Comparison of ENCODE assay signal across 27 cellular contexts in the genomic region with DNA sequence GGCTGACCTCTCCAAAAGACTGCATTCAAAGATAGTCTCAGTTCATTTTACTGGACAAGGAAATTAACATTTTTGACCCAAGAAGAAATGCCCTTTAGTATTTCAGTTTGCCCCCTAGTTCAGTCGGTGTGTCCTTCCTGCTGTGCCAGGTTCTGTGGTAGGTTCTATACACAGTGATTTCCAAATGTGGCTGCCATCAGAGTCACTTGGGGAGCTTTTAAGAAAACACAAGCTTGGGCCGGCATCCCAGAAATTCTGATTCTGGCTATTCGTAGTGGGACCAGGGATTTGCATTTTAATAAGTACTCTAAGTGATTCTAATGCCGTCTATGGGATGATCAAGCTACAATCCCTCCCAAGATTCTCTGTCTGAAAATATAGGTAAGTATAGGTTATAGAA. TPM values are rescaled to one million over a fixed set of nuclear protein-coding genes. Genes with fewer than 3 reads are reported as not detected.
DNase-seq lines count a peak whose midpoint lies in the region; ATAC-seq and TF ChIP-seq lines count a peak whose summit lies in the region.
"Had no signal": no experiment of that assay in that cellular context is flagged by ENCODE, and none has a peak within 500 bp of the region (broad histone marks: within the 10 kb centered on the region; RNA-seq: fewer than 3 reads in every experiment).

No MANE protein-coding gene starts in this region.

- peak overlapping the region; percentile 73 for H3K27ac Mint-ChIP-seq in chondrocyte (ENCODE audit: unreplicated experiment)
- H3K27ac Mint-ChIP-seq in activated T-cell treated with anti-CD3 and anti-CD28 coated beads, Interleukin-2, amount 50 U/mL, for 72 hours: no peak overlapping the region
- H3K27ac Mint-ChIP-seq: activated CD4-positive, alpha-beta T cell treated with anti-CD3 and anti-CD28 coated beads for 36 hours; activated CD8-positive, alpha-beta T cell treated with anti-CD3 and anti-CD28 coated beads for 36 hours; activated naive CD4-positive, alpha-beta T cell treated with anti-CD3 and anti-CD28 coated beads, Interleukin-2, amount 10 ng/mL, durations not matched to agents 7 days and 5 days; activated T-helper 17 cell treated with anti-CD3 and anti-CD28 coated beads, Interleukin-2, amount 50 U/mL, for 72 hours; natural killer cell treated with Interleukin-12 subunit alpha and Interleukin-12 subunit beta and Interleukin-15 and Interleukin-18, amount 100 ng/mL, for 72 hours; stimulated activated naive B cell treated with anti-CD40 and anti-IgM and Interleukin-4, amounts not matched to agents 10 μg/mL and 1 μg/mL and 100 μg/mL, for 72 hours had no signal

- no peaks in the 10 kb centered on the region for H3K9me3 Mint-ChIP-seq in chondrocyte (ENCODE audit: low read depth)
- no peaks in the 10 kb centered on the region for H3K9me3 Mint-ChIP-seq in activated T-cell treated with anti-CD3 and anti-CD28 coated beads, Interleukin-2, amount 50 U/mL, for 72 hours
- H3K9me3 Mint-ChIP-seq: activated CD8-positive, alpha-beta T cell treated with anti-CD3 and anti-CD28 coated beads for 36 hours; activated naive CD4-positive, alpha-beta T cell treated with anti-CD3 and anti-CD28 coated beads, Interleukin-2, amount 10 ng/mL, durations not matched to agents 7 days and 5 days; activated T-helper 17 cell treated with anti-CD3 and anti-CD28 coated beads, Interleukin-2, amount 50 U/mL, for 72 hours; natural killer cell treated with Interleukin-12 subunit alpha and Interleukin-12 subunit beta and Interleukin-15 and Interleukin-18, amount 100 ng/mL, for 72 hours; stimulated activated naive B cell treated with anti-CD40 and anti-IgM and Interleukin-4, amounts not matched to agents 10 μg/mL and 1 μg/mL and 100 μg/mL, for 72 hours had no signal

- H3K36me3 ChIP-seq in IMR-90 (ENCODE audit: control insufficient read depth, insufficient read depth, low read length) (peaks cover 2% of the 10 kb centered on the region; the same call in 1 of the 2 replicates), smooth muscle cell (ENCODE audit: low read depth) (no peaks in the 10 kb centered on the region)
- H3K36me3 ChIP-seq: upper lobe of right lung had no signal

- H3K23ac ChIP-seq in IMR-90 (ENCODE audit: low read depth, low read length): no peak overlapping the region

- H3K4me1 ChIP-seq in IMR-90 (ENCODE audit: control insufficient read depth, insufficient read depth, low read length) (peaks cover 18% of the 10 kb centered on the region), smooth muscle cell (ENCODE audit: low read depth) (peaks cover 26% of the 10 kb centered on the region)

- no peak for TF ChIP-seq CTCF in IMR-90 (conservative IDR thresholded peaks at IDR 0.05; ENCODE audit: low read depth, low read length)
- TF ChIP-seq CTCF in chondrocyte (IDR thresholded peaks at IDR 0.05): no peak
- no peak for TF ChIP-seq CTCF in smooth muscle cell (IDR thresholded peaks at IDR 0.05; ENCODE audit: borderline replicate concordance, insufficient read depth, poor library complexity, severe bottlenecking)

- H3K79me1 ChIP-seq in IMR-90 (ENCODE audit: low read depth in 1 of 2, low read length in 2 of 2): peaks cover 24 to 49% of the 10 kb centered on the region in 2 experiments

- H2BK15ac ChIP-seq in IMR-90 (ENCODE audit: low read depth, low read length): peak overlapping the region; percentile 57; the same call in 1 of the 3 replicates

- peaks cover 29% of the 10 kb centered on the region for H3F3A ChIP-seq in smooth muscle cell (ENCODE audit: low read depth)

- H2AFZ ChIP-seq in IMR-90 (replicated peaks; ENCODE audit: low read length, poor library complexity): no peak overlapping the region
- no peak overlapping the region for H2AFZ ChIP-seq in smooth muscle cell (ENCODE audit: low read depth)

- no peak overlapping the region for H4K8ac ChIP-seq in IMR-90 (ENCODE audit: low read depth in 2 of 2, low read length in 2 of 2)

- in situ Hi-C loops in IMR-90 (cut with MboI; ENCODE audit: low sequenced_read_pairs): no loop called here

- peak overlapping the region; percentile 60 for H3K4ac ChIP-seq in IMR-90 (ENCODE audit: low read depth, low read length)

- peaks cover 74% of the 10 kb centered on the region for H3K79me2 ChIP-seq in smooth muscle cell (ENCODE audit: low read depth)

- H4K91ac ChIP-seq in IMR-90 (ENCODE audit: insufficient read depth, low read depth, low read length): no peak overlapping the region

- no TSS peak for BruUV-seq in IMR-90 (replicated peaks; lab: Mats Ljungman, UMichigan)

- POLR2A ChIA-PET in IMR-90 (lab: Charles Lee; ENCODE audit: unreplicated experiment): no interaction called here

- no peaks in the 10 kb centered on the region for H3K9me1 ChIP-seq in IMR-90 (ENCODE audit: insufficient read depth, low read length)

- H3K27me3 ChIP-seq in IMR-90 (ENCODE audit: control insufficient read depth, insufficient read depth, low read length): no peaks in the 10 kb centered on the region
- H3K27me3 ChIP-seq in smooth muscle cell (ENCODE audit: low read depth): no peaks in the 10 kb centered on the region
- H3K27me3 ChIP-seq: upper lobe of right lung had no signal

- H3K9me3 ChIP-seq in IMR-90 (ENCODE audit: control insufficient read depth, insufficient read depth, low read length) (no peaks in the 10 kb centered on the region), smooth muscle cell (replicated peaks; ENCODE audit: low read depth) (no peaks in the 10 kb centered on the region)
- H3K9me3 ChIP-seq: upper lobe of right lung had no signal

- H3K14ac ChIP-seq in IMR-90 (replicated peaks; ENCODE audit: low read depth, low read length): no peak overlapping the region

- H3K27ac ChIP-seq in IMR-90 (ENCODE audit: insufficient read depth, low read length): no peak overlapping the region
- H3K27ac ChIP-seq in smooth muscle cell (ENCODE audit: low read depth): peak overlapping the region; percentile 27
- H3K27ac ChIP-seq: upper lobe of right lung had no signal

- H3K4me1 Mint-ChIP-seq in chondrocyte (ENCODE audit: low read depth): peaks cover 58% of the 10 kb centered on the region
- peaks cover 32% of the 10 kb centered on the region for H3K4me1 Mint-ChIP-seq in activated T-cell treated with anti-CD3 and anti-CD28 coated beads, Interleukin-2, amount 50 U/mL, for 72 hours (ENCODE audit: low read depth)

- H3K4me3 ChIP-seq in IMR-90 (ENCODE audit: insufficient read depth, low read depth, low read length) (no peak overlapping the region), smooth muscle cell (no peak overlapping the region)
- H3K4me3 ChIP-seq: upper lobe of right lung had no signal

- intact Hi-C loops in IMR-90 (cut with micrococcal nuclease): no loop called here

- DNase-seq in IMR-90 (no peak), chondrocyte (ENCODE audit: low spot score) (no peak), medulla oblongata (ENCODE audit: extremely low spot score) (peak; percentile 74), smooth muscle cell (lab: John Stamatoyannopoulos, UW; ENCODE audit: unreplicated experiment) (no peak)
- DNase-seq in activated T-cell treated with anti-CD3 and anti-CD28 coated beads, Interleukin-2, amount 50 U/mL, for 72 hours: no peak
- DNase-seq: activated CD4-positive, alpha-beta T cell treated with anti-CD3 and anti-CD28 coated beads for 36 hours; activated CD8-positive, alpha-beta T cell treated with anti-CD3 and anti-CD28 coated beads for 36 hours; activated naive CD4-positive, alpha-beta T cell treated with anti-CD3 and anti-CD28 coated beads, Interleukin-2, amount 10 ng/mL, durations not matched to agents 7 days and 5 days; DND-41; glutamatergic neuron; H7; KG1; left ventricle myocardium superior; MM.1S; NCI-H1105 treated with DMSO at 0.1 percent for 48 hours; NCI-H1930; NCI-H2171 treated with DMSO at 0.1 percent for 48 hours; NCI-H510A; occipital lobe; PC-3; SHP77; stimulated activated naive B cell treated with anti-CD40 and anti-IgM and Interleukin-4, amounts not matched to agents 10 μg/mL and 1 μg/mL and 100 μg/mL, for 72 hours; upper lobe of right lung had no signal

- no peak overlapping the region; the same call in 1 of the 2 replicates for H2BK120ac ChIP-seq in IMR-90 (ENCODE audit: low read depth, low read length)

- no peak overlapping the region for H3K4me3 Mint-ChIP-seq in chondrocyte (ENCODE audit: unreplicated experiment)
- no peak overlapping the region for H3K4me3 Mint-ChIP-seq in activated T-cell treated with anti-CD3 and anti-CD28 coated beads, Interleukin-2, amount 50 U/mL, for 72 hours
- H3K4me3 Mint-ChIP-seq: activated CD4-positive, alpha-beta T cell treated with anti-CD3 and anti-CD28 coated beads for 36 hours; activated CD8-positive, alpha-beta T cell treated with anti-CD3 and anti-CD28 coated beads for 36 hours; activated naive CD4-positive, alpha-beta T cell treated with anti-CD3 and anti-CD28 coated beads, Interleukin-2, amount 10 ng/mL, durations not matched to agents 7 days and 5 days; activated T-helper 17 cell treated with anti-CD3 and anti-CD28 coated beads, Interleukin-2, amount 50 U/mL, for 72 hours; natural killer cell treated with Interleukin-12 subunit alpha and Interleukin-12 subunit beta and Interleukin-15 and Interleukin-18, amount 100 ng/mL, for 72 hours; stimulated activated naive B cell treated with anti-CD40 and anti-IgM and Interleukin-4, amounts not matched to agents 10 μg/mL and 1 μg/mL and 100 μg/mL, for 72 hours had no signal

- ATAC-seq in IMR-90 (ENCODE audit: low read depth): no peak
- ATAC-seq in activated T-cell treated with anti-CD3 and anti-CD28 coated beads, Interleukin-2, amount 50 U/mL, for 72 hours (replicated peaks in 1 of 2): no peak
- ATAC-seq in GM19452 (IDR thresholded peaks at IDR 0.05; ENCODE audit: unreplicated experiment): no peak
- ATAC-seq in HG03280 (IDR thresholded peaks at IDR 0.05; ENCODE audit: unreplicated experiment): no peak
- ATAC-seq: activated CD4-positive, alpha-beta T cell treated with anti-CD3 and anti-CD28 coated beads for 36 hours; activated CD8-positive, alpha-beta T cell treated with anti-CD3 and anti-CD28 coated beads for 36 hours; activated T-helper 17 cell treated with anti-CD3 and anti-CD28 coated beads, Interleukin-2, amount 50 U/mL, for 72 hours; left ventricle myocardium superior; natural killer cell treated with Interleukin-12 subunit alpha and Interleukin-12 subunit beta and Interleukin-15 and Interleukin-18, amount 100 ng/mL, for 72 hours; PC-3; stimulated activated naive B cell treated with anti-CD40 and anti-IgM and Interleukin-4, amounts not matched to agents 10 μg/mL and 1 μg/mL and 100 μg/mL, for 72 hours; upper lobe of right lung had no signal

- TF ChIP-seq RAD21 in IMR-90 (IDR thresholded peaks at IDR 0.05; ENCODE audit: low read length): no peak

- no peak overlapping the region for H2AK9ac ChIP-seq in IMR-90 (replicated peaks; ENCODE audit: low read depth, low read length, poor library complexity)

- no peak overlapping the region for H2BK20ac ChIP-seq in IMR-90 (ENCODE audit: low read depth, low read length)

- peaks cover 3% of the 10 kb centered on the region for H3K36me3 Mint-ChIP-seq in chondrocyte (ENCODE audit: low read depth)
- no peaks in the 10 kb centered on the region for H3K36me3 Mint-ChIP-seq in activated T-cell treated with anti-CD3 and anti-CD28 coated beads, Interleukin-2, amount 50 U/mL, for 72 hours (ENCODE audit: insufficient read depth in 2 of 2)
- H3K36me3 Mint-ChIP-seq: natural killer cell treated with Interleukin-12 subunit alpha and Interleukin-12 subunit beta and Interleukin-15 and Interleukin-18, amount 100 ng/mL, for 72 hours had no signal

- TF ChIP-seq POLR2A in IMR-90 (IDR thresholded peaks at IDR 0.05; ENCODE audit: low read depth, low read length): no peak

- H3K4me2 ChIP-seq in IMR-90 (ENCODE audit: low read depth, low read length) (no peak overlapping the region), smooth muscle cell (no peak overlapping the region)

- H3K27me3 Mint-ChIP-seq in chondrocyte (ENCODE audit: low read depth): no peaks in the 10 kb centered on the region
- H3K27me3 Mint-ChIP-seq in activated T-cell treated with anti-CD3 and anti-CD28 coated beads, Interleukin-2, amount 50 U/mL, for 72 hours (ENCODE audit: low read depth): no peaks in the 10 kb centered on the region
- H3K27me3 Mint-ChIP-seq: activated CD4-positive, alpha-beta T cell treated with anti-CD3 and anti-CD28 coated beads for 36 hours; activated CD8-positive, alpha-beta T cell treated with anti-CD3 and anti-CD28 coated beads for 36 hours; activated naive CD4-positive, alpha-beta T cell treated with anti-CD3 and anti-CD28 coated beads, Interleukin-2, amount 10 ng/mL, durations not matched to agents 7 days and 5 days; activated T-helper 17 cell treated with anti-CD3 and anti-CD28 coated beads, Interleukin-2, amount 50 U/mL, for 72 hours; natural killer cell treated with Interleukin-12 subunit alpha and Interleukin-12 subunit beta and Interleukin-15 and Interleukin-18, amount 100 ng/mL, for 72 hours; stimulated activated naive B cell treated with anti-CD40 and anti-IgM and Interleukin-4, amounts not matched to agents 10 μg/mL and 1 μg/mL and 100 μg/mL, for 72 hours had no signal

- H3K18ac ChIP-seq in IMR-90 (ENCODE audit: low read depth, low read length): no peak overlapping the region

- H4K20me1 ChIP-seq in IMR-90 (ENCODE audit: insufficient read depth, low read length) (peaks cover 6% of the 10 kb centered on the region; the same call in 1 of the 2 replicates), smooth muscle cell (ENCODE audit: low read depth) (peaks cover 16% of the 10 kb centered on the region)

- CTCF ChIA-PET in IMR-90 (lab: Yijun Ruan, JAX): no interaction called here

- no peak overlapping the region for H3K56ac ChIP-seq in IMR-90 (ENCODE audit: extremely low read depth, insufficient read depth, low read length)

- H4K5ac ChIP-seq in IMR-90 (ENCODE audit: low read depth, low read length): no peak overlapping the region

- H2BK5ac ChIP-seq in IMR-90 (ENCODE audit: low read depth, low read length, poor library complexity, severe bottlenecking): peak overlapping the region; percentile 4

- WGBS in IMR-90 (ENCODE audit: extremely low coverage in 2 of 2, insufficient read length in 1 of 2), 2 experiments: no CpG with 5 or more reads among the region's 4 CpGs
- WGBS in smooth muscle cell (ENCODE audit: low lambda C conversion rate): 90% methylated on average over 4 of the region's 4 CpGs

- H2AK5ac ChIP-seq in IMR-90 (ENCODE audit: low read depth, low read length): no peak overlapping the region

- no peak overlapping the region for H3K9ac ChIP-seq in IMR-90 (ENCODE audit: low read depth, low read length)
- peak overlapping the region; percentile 21 for H3K9ac ChIP-seq in smooth muscle cell (ENCODE audit: low read depth)

- dilution Hi-C loops in IMR-90 (cut with HindIII; ENCODE audit: low sequenced_read_pairs, unreplicated experiment): no loop called here

RNA-seq across cellular contexts. Expression of gene RSPRY1, which starts 10.1 kb away (rescaled TPM):
- total RNA-seq in IMR-90 (2012; rRNA removed): 59.2 and 62.2 TPM in 2 replicates
- polyA plus RNA-seq in IMR-90 (2012; rRNA removed): 23.7 and 25.2 TPM in 2 replicates
- polyA plus RNA-seq in IMR-90 (2012; cell fraction: cytosol; rRNA removed): 9.2 and 10.2 TPM in 2 replicates
- polyA plus RNA-seq in IMR-90 (2012; cell fraction: nucleus; rRNA removed; ENCODE audit: low replicate concordance): 10.3 and 29.1 TPM in 2 replicates
- 38.9 to 48.7 TPM (median 42.6 TPM) in 3 replicates for total RNA-seq in chondrocyte
- total RNA-seq in smooth muscle cell: 57.1 and 58.0 TPM in 2 replicates
- 42.0 and 43.5 TPM in 2 replicates for polyA plus RNA-seq in smooth muscle cell
- 10 to 100 TPM; 33.9 to 39.8 TPM for total RNA-seq in activated T-cell treated with anti-CD3 and anti-CD28 coated beads, Interleukin-2, amount 50 U/mL, for 72 hours

RNA-seq across cellular contexts. Expression of gene PSME3IP1, which starts 10.4 kb away (rescaled TPM):
- total RNA-seq in IMR-90 (2012; rRNA removed) (50.2 and 52.2 TPM in 2 replicates), chondrocyte (51.3 to 65.5 TPM (median 56.8 TPM) in 3 replicates), smooth muscle cell (68.7 and 104 TPM in 2 replicates)
- polyA plus RNA-seq in IMR-90 (2012; rRNA removed) (71.2 and 75.2 TPM in 2 replicates), smooth muscle cell (58.1 and 82.1 TPM in 2 replicates)
- polyA plus RNA-seq in IMR-90 (2012; cell fraction: cytosol; rRNA removed): 53.6 and 57.9 TPM in 2 replicates
- 78.1 and 104 TPM in 2 replicates for polyA plus RNA-seq in IMR-90 (2012; cell fraction: nucleus; rRNA removed; ENCODE audit: low replicate concordance)
- total RNA-seq in activated T-cell treated with anti-CD3 and anti-CD28 coated beads, Interleukin-2, amount 50 U/mL, for 72 hours: 100 to 1,000 TPM; 120 to 140 TPM

RNA-seq across cellular contexts. Expression of gene ARL2BP, which starts 48.8 kb away (rescaled TPM):
- total RNA-seq in IMR-90 (2012; rRNA removed): 73.7 and 77.8 TPM in 2 replicates
- 46.8 and 46.9 TPM in 2 replicates for polyA plus RNA-seq in IMR-90 (2012; rRNA removed)
- polyA plus RNA-seq in IMR-90 (2012; cell fraction: cytosol; rRNA removed): 25.7 and 37.1 TPM in 2 replicates
- 8.1 and 26.0 TPM in 2 replicates for polyA plus RNA-seq in IMR-90 (2012; cell fraction: nucleus; rRNA removed; ENCODE audit: low replicate concordance)
- 69.5 to 89.1 TPM (median 70.1 TPM) in 3 replicates for total RNA-seq in chondrocyte
- total RNA-seq in smooth muscle cell: 78.1 and 85.6 TPM in 2 replicates
- 68.9 and 88.0 TPM in 2 replicates for polyA plus RNA-seq in smooth muscle cell
- total RNA-seq in activated T-cell treated with anti-CD3 and anti-CD28 coated beads, Interleukin-2, amount 50 U/mL, for 72 hours: 10 to 100 TPM; 27.9 to 30.3 TPM
